24 cellular contexts compared by ENCODE assay signal in the genomic region with DNA sequence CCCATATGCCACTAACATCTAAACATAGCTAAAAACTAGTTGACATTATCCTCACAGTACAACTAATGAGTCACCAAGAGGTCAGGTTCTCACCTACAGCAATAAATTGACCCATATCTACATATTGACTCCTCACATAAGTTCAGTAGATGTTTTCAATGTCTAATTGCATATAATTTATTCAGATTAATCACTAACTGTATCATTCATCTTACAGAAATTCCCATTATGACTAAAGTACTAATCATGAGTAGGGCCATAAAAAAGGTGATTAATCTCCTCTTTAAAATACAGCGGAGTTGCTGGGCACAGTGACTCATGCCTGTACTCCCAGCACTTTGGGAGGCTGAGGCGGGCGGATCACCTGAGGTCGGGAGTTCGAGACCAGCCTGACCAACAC.
DNase-seq lines count a peak whose midpoint lies in the region; ATAC-seq and TF ChIP-seq lines count a peak whose summit lies in the region.
"Had no signal": no experiment of that assay in that cellular context is flagged by ENCODE, and none has a peak within 500 bp of the region (broad histone marks: within the 10 kb centered on the region; RNA-seq: fewer than 3 reads in every experiment).

No MANE protein-coding gene starts in this region.

- TF ChIP-seq CTCF in fibroblast of lung (conservative IDR thresholded peaks at IDR 0.05 in 1 of 2, IDR thresholded peaks at IDR 0.05 in 1 of 2; ENCODE audit: low read depth in 1 of 2, low read length in 2 of 2) (no peak), progenitor cell of endocrine pancreas (IDR thresholded peaks at IDR 0.05; ENCODE audit: unreplicated experiment) (no peak)

- no peaks in the 10 kb centered on the region for H3K9me3 ChIP-seq in fibroblast of lung (ENCODE audit: control insufficient read depth, insufficient read depth, low read depth, low read length)
- H3K9me3 ChIP-seq: left lung, stomach had no signal

- H3K9me3 Mint-ChIP-seq in progenitor cell of endocrine pancreas (ENCODE audit: low read depth): peaks cover 32% of the 10 kb centered on the region
- H3K9me3 Mint-ChIP-seq: activated CD4-positive, alpha-beta T cell treated with anti-CD3 and anti-CD28 coated beads, Interleukin-2, amount 10 ng/mL, durations not matched to agents 7 days and 5 days had no signal

- H3K79me2 ChIP-seq in fibroblast of lung (ENCODE audit: control insufficient read depth, insufficient read depth, low read length): no peaks in the 10 kb centered on the region

- H3K9ac ChIP-seq in fibroblast of lung (ENCODE audit: insufficient read depth, low read length): no peak overlapping the region

- H3K4me1 ChIP-seq in fibroblast of lung (ENCODE audit: control insufficient read depth, extremely low read depth, insufficient read depth, low read length): no peaks in the 10 kb centered on the region
- H3K4me1 ChIP-seq: A549, left lung, stomach had no signal

- H3K27me3 Mint-ChIP-seq in progenitor cell of endocrine pancreas: no peaks in the 10 kb centered on the region
- H3K27me3 Mint-ChIP-seq: activated CD4-positive, alpha-beta T cell treated with anti-CD3 and anti-CD28 coated beads, Interleukin-2, amount 10 ng/mL, durations not matched to agents 7 days and 5 days had no signal

- H3K4me1 Mint-ChIP-seq in progenitor cell of endocrine pancreas (ENCODE audit: low read depth): peaks cover 10% of the 10 kb centered on the region
- H3K4me1 Mint-ChIP-seq: activated CD4-positive, alpha-beta T cell treated with anti-CD3 and anti-CD28 coated beads, Interleukin-2, amount 10 ng/mL, durations not matched to agents 7 days and 5 days; B cell; naive thymus-derived CD8-positive, alpha-beta T cell; T-cell had no signal

- no peaks in the 10 kb centered on the region for H3K27me3 ChIP-seq in fibroblast of lung (ENCODE audit: control insufficient read depth, insufficient read depth, low read length)
- H3K27me3 ChIP-seq: left lung, stomach had no signal

- ATAC-seq in GM21786 (IDR thresholded peaks at IDR 0.05; ENCODE audit: unreplicated experiment): no peak
- ATAC-seq: A549; K562; left lung; naive thymus-derived CD8-positive, alpha-beta T cell; right cardiac atrium; T-cell had no signal

- no peak overlapping the region for H2AFZ ChIP-seq in fibroblast of lung (ENCODE audit: low read length)

- peak; percentile 88 for DNase-seq in A172 (ENCODE audit: low spot score)
- peak; percentile 65 for DNase-seq in HT-29 (ENCODE audit: low spot score)
- peak; percentile 14 for DNase-seq in SW480 (ENCODE audit: low spot score)
- DNase-seq in fibroblast of lung (ENCODE audit: low read depth in 2 of 2): peak; percentile 7 to 55
- DNase-seq in progenitor cell of endocrine pancreas (ENCODE audit: low spot score, unreplicated experiment): no peak
- DNase-seq in activated CD4-positive, alpha-beta T cell treated with anti-CD3 and anti-CD28 coated beads for 4 hours: no peak
- no peak for DNase-seq in midbrain (lab: John Stamatoyannopoulos, UW)
- DNase-seq: activated CD4-positive, alpha-beta T cell treated with anti-CD3 and anti-CD28 coated beads, Interleukin-2, amount 10 ng/mL, durations not matched to agents 7 days and 5 days; effector CD8-positive, alpha-beta T cell; head of caudate nucleus; left lung; naive thymus-derived CD8-positive, alpha-beta T cell; NCI-H1930; NCI-H774; right cardiac atrium; SIG-M5; stomach; T-cell; trophoblast cell had no signal

- peaks cover 9% of the 10 kb centered on the region for H3K36me3 Mint-ChIP-seq in progenitor cell of endocrine pancreas (ENCODE audit: insufficient read depth)
- H3K36me3 Mint-ChIP-seq: activated naive CD8-positive, alpha-beta T cell; naive thymus-derived CD8-positive, alpha-beta T cell; T-cell had no signal

- H3K27ac Mint-ChIP-seq in progenitor cell of endocrine pancreas: no peak overlapping the region
- H3K27ac Mint-ChIP-seq: activated CD4-positive, alpha-beta T cell treated with anti-CD3 and anti-CD28 coated beads, Interleukin-2, amount 10 ng/mL, durations not matched to agents 7 days and 5 days; activated naive CD8-positive, alpha-beta T cell; B cell; naive thymus-derived CD8-positive, alpha-beta T cell; T-cell had no signal

- no peak overlapping the region for H3K4me2 ChIP-seq in fibroblast of lung (ENCODE audit: extremely low read depth, insufficient read depth, low read length)
- H3K4me2 ChIP-seq: A549 had no signal

- no peaks in the 10 kb centered on the region for H4K20me1 ChIP-seq in fibroblast of lung (ENCODE audit: control insufficient read depth, extremely low read depth, insufficient read depth, low read length)

- no peak overlapping the region for H3K4me3 ChIP-seq in fibroblast of lung (replicated peaks in 1 of 4; ENCODE audit: control extremely low read depth in 1 of 4, insufficient read depth in 1 of 4, low read depth in 3 of 4, low read length in 4 of 4)
- H3K4me3 ChIP-seq: A549, K562, left lung, stomach had no signal

- no peak overlapping the region for H3K27ac ChIP-seq in fibroblast of lung (ENCODE audit: insufficient read depth, low read length)
- H3K27ac ChIP-seq: A549, left lung, stomach had no signal

- no peak overlapping the region for H3K4me3 Mint-ChIP-seq in progenitor cell of endocrine pancreas (ENCODE audit: low read depth)
- H3K4me3 Mint-ChIP-seq: activated CD4-positive, alpha-beta T cell treated with anti-CD3 and anti-CD28 coated beads, Interleukin-2, amount 10 ng/mL, durations not matched to agents 7 days and 5 days; activated naive CD8-positive, alpha-beta T cell; B cell; naive thymus-derived CD8-positive, alpha-beta T cell; T-cell had no signal

- no peaks in the 10 kb centered on the region for H3K36me3 ChIP-seq in fibroblast of lung (ENCODE audit: control insufficient read depth, insufficient read depth, low read length)
- H3K36me3 ChIP-seq: left lung, stomach had no signal

Comparison
In these comparisons a context has a peak if more than half of its experiments do, and no peak if none do; other contexts are left out.
1. DNase-seq: peak in A172 (single experiment), HT-29 (single experiment), SW480 (single experiment) and fibroblast of lung (2 of 2); none in progenitor cell of endocrine pancreas (single experiment), activated CD4-positive, alpha-beta T cell treated with anti-CD3 and anti-CD28 coated beads for 4 hours (0 of 2) and midbrain (single experiment).